Comparison of ENCODE assay signal across 18 cellular contexts in genomic region chr12:112913038-112913688, GRCh38. TPM values are rescaled to one million over a fixed set of nuclear protein-coding genes. Genes with fewer than 3 reads are reported as not detected.
"Had no signal": no experiment of that assay in that cellular context is flagged by ENCODE, and none has a peak within 500 bp of the region (broad histone marks: within the 10 kb centered on the region; RNA-seq: fewer than 3 reads in every experiment).

No MANE protein-coding gene starts in this region.

- H3K27ac Mint-ChIP-seq: natural killer cell, progenitor cell of endocrine pancreas had no signal

- H3K4me3 Mint-ChIP-seq: natural killer cell, neural crest cell had no signal

- DNase-seq: effector memory CD4-positive, alpha-beta T cell; glutamatergic neuron; islet precursor cell; mammary epithelial cell; mucosa of descending colon; natural killer cell; ovary; right cardiac atrium; small intestine; stimulated activated CD4-positive, alpha-beta T cell treated with anti-CD3 and anti-CD28 coated beads, Interleukin-2, amount 100 ng/mL, for 48 hours; stimulated activated naive CD4-positive, alpha-beta T cell treated with Interleukin-2 at 50 U/mL for 16 hours; trophoblast cell had no signal

- H3K4me3 ChIP-seq: esophagus muscularis mucosa, gastroesophageal sphincter, mucosa of descending colon, ovary had no signal

- H3K4me1 Mint-ChIP-seq: neural crest cell had no signal

- H3K36me3 ChIP-seq: ovary had no signal

- H3K27ac ChIP-seq: epithelial cell of prostate, esophagus muscularis mucosa, gastroesophageal sphincter, ovary had no signal

- ATAC-seq: gastroesophageal sphincter, left lobe of liver, natural killer cell, right cardiac atrium had no signal

- H3K27me3 ChIP-seq: esophagus muscularis mucosa, gastroesophageal sphincter, ovary had no signal

RNA-seq across cellular contexts. Expression of gene OAS1, which starts 6.4 kb away (rescaled TPM):
- total RNA-seq: neural crest cell had no signal
